In the genomic region with DNA sequence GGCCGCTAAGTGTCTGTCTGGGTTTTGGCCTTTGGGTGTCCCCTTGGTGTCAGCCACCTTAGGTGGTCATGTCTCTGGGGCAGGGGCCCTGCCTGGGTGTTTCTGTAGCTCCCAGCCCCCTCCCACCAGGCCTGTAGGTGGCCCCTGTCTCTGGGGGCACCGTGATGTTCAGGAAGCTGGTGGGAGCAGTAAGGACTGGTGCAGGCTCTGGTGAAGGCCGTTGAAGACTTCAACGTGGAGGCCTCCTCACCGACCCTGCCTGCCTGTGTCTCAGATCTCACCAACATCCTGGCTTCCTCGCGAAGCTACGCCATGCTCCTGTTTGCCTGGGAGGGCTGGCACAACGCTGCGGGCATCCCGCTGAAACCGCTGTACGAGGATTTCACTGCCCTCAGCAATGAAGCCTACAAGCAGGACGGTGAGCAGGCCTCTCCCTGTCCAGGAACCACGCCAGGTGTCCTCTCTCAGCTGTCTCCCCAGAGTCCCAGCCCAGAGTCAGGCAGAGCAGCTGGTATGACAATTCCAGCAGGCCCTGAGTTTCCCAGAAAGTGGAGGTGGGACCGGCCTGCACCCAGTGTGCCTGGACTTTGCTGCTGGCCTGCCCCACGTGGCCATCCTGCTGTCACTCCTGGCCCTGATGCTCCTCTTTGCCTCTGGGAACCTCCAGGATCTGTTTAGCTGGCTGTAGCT, we compare ENCODE assay signal across 1 cellular context.
TF ChIP-seq lines count a peak whose summit lies in the region.

No MANE protein-coding gene starts in this region.

TF ChIP-seq in IMR-90, 13 proteins besides CTCF, POLR2A, EP300 and RAD21 (continued from another document):
- TF ChIP-seq FOS (IDR thresholded peaks at IDR 0.05; ENCODE audit: low read depth, low read length) (no peak), MAFK (IDR thresholded peaks at IDR 0.05; ENCODE audit: low read depth, low read length) (no peak), NFE2L2 (IDR thresholded peaks at IDR 0.05; ENCODE audit: low read depth, low read length) (no peak), MAZ (IDR thresholded peaks at IDR 0.05; ENCODE audit: borderline replicate concordance, low read depth, low read length) (no peak), RFX5 (IDR thresholded peaks at IDR 0.05; ENCODE audit: low read depth, low read length) (no peak), CEBPB (IDR thresholded peaks at IDR 0.05; ENCODE audit: low read depth, low read length) (no peak), MXI1 (IDR thresholded peaks at IDR 0.05; ENCODE audit: borderline replicate concordance, low read depth, low read length) (no peak), SMC3 (IDR thresholded peaks at IDR 0.05; ENCODE audit: low read depth, low read length) (no peak), CHD1 (IDR thresholded peaks at IDR 0.05; ENCODE audit: low read depth, low read length) (no peak)
- TF ChIP-seq, protein P1, sequence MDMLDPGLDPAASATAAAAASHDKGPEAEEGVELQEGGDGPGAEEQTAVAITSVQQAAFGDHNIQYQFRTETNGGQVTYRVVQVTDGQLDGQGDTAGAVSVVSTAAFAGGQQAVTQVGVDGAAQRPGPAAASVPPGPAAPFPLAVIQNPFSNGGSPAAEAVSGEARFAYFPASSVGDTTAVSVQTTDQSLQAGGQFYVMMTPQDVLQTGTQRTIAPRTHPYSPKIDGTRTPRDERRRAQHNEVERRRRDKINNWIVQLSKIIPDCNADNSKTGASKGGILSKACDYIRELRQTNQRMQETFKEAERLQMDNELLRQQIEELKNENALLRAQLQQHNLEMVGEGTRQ (IDR thresholded peaks at IDR 0.05; ENCODE audit: low read depth, low read length): no peak
